Comparison of ENCODE assay signal across 18 cellular contexts in the genomic region with DNA sequence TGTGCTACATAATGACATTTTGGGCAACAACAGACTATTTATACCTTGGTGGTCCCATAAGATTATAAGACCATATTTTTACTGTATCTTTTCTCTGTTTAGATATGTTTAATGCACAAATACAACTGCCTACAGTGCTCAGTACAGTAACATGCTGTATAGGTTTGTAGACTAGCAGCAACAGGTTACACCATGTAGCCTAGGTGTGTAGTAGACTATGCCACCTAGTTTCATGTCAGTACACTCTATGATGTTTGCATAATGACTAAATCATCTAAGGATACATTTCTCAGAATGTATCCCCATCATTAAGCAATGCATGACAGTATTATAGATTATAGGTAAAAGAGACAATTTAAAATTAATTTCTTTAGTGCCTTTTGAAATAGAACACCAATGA. TPM values are rescaled to one million over a fixed set of nuclear protein-coding genes. Genes with fewer than 3 reads are reported as not detected.
"Had no signal": no experiment of that assay in that cellular context is flagged by ENCODE, and none has a peak within 500 bp of the region (broad histone marks: within the 10 kb centered on the region; RNA-seq: fewer than 3 reads in every experiment).

No MANE protein-coding gene starts in this region.

- H3K27ac Mint-ChIP-seq: activated naive CD8-positive, alpha-beta T cell; activated T-helper 1 cell treated with anti-CD3 and anti-CD28 coated beads, Interleukin-12 subunit alpha, Interleukin-12 subunit beta, Interleukin-2, Interleukin-4 antibody, amounts not matched to agents 30 ng/mL and 10 ng/mL and 1 ng/mL, durations not matched to agents 14 hours and 24 hours and 36 hours had no signal

- H3K9me3 ChIP-seq: right atrium auricular region, stomach, testis had no signal

- H3K4me3 Mint-ChIP-seq: activated naive CD8-positive, alpha-beta T cell; activated T-helper 1 cell treated with anti-CD3 and anti-CD28 coated beads, Interleukin-12 subunit alpha, Interleukin-12 subunit beta, Interleukin-2, Interleukin-4 antibody, amounts not matched to agents 30 ng/mL and 10 ng/mL and 1 ng/mL, durations not matched to agents 14 hours and 24 hours and 36 hours; nephron had no signal

- H3K27ac ChIP-seq: right atrium auricular region had no signal

- H3K36me3 Mint-ChIP-seq: activated naive CD8-positive, alpha-beta T cell had no signal

- H3K4me3 ChIP-seq: dorsolateral prefrontal cortex, lung, right atrium auricular region, stomach, testis had no signal

- H3K27me3 ChIP-seq: dorsolateral prefrontal cortex, right atrium auricular region, stomach, testis had no signal

- DNase-seq: activated CD4-positive, alpha-beta T cell treated with anti-CD3 and anti-CD28 coated beads, Interleukin-2, amount 50 U/mL, for 48 hours; dorsolateral prefrontal cortex; glutamatergic neuron; nucleus accumbens; small intestine; stimulated activated CD4-positive, alpha-beta T cell treated with anti-CD3 and anti-CD28 coated beads, Interleukin-4, amount 100 ng/mL, for 1 hour; stomach; T-helper 2 cell; testis had no signal

- H3K9me3 Mint-ChIP-seq: activated T-helper 1 cell treated with anti-CD3 and anti-CD28 coated beads, Interleukin-12 subunit alpha, Interleukin-12 subunit beta, Interleukin-2, Interleukin-4 antibody, amounts not matched to agents 30 ng/mL and 10 ng/mL and 1 ng/mL, durations not matched to agents 14 hours and 24 hours and 36 hours had no signal

- H3K27me3 Mint-ChIP-seq: activated naive CD8-positive, alpha-beta T cell had no signal

RNA-seq across cellular contexts. Expression of gene CEBPE, which starts 30.7 kb away (rescaled TPM):
- total RNA-seq: activated T-helper 1 cell treated with anti-CD3 and anti-CD28 coated beads, Interleukin-12 subunit alpha, Interleukin-12 subunit beta, Interleukin-2, Interleukin-4 antibody, amounts not matched to agents 30 ng/mL and 10 ng/mL and 1 ng/mL, durations not matched to agents 14 hours and 24 hours and 36 hours; cardiac septum; right atrium auricular region; stomach; ureter had no signal
- polyA plus RNA-seq: keratinocyte had no signal

RNA-seq across cellular contexts. Expression of gene SLC7A8, which starts 33.7 kb away (rescaled TPM):
- total RNA-seq: activated T-helper 1 cell treated with anti-CD3 and anti-CD28 coated beads, Interleukin-12 subunit alpha, Interleukin-12 subunit beta, Interleukin-2, Interleukin-4 antibody, amounts not matched to agents 30 ng/mL and 10 ng/mL and 1 ng/mL, durations not matched to agents 14 hours and 24 hours and 36 hours had no signal

RNA-seq across cellular contexts. Expression of gene CIROP, which starts 45.0 kb away (rescaled TPM):
- total RNA-seq: activated T-helper 1 cell treated with anti-CD3 and anti-CD28 coated beads, Interleukin-12 subunit alpha, Interleukin-12 subunit beta, Interleukin-2, Interleukin-4 antibody, amounts not matched to agents 30 ng/mL and 10 ng/mL and 1 ng/mL, durations not matched to agents 14 hours and 24 hours and 36 hours; cardiac septum; lung; posterior vena cava; right atrium auricular region; stomach; testis; ureter had no signal
- polyA plus RNA-seq: keratinocyte, lung, stomach had no signal
